Comparison of ENCODE assay signal across 16 cellular contexts in genomic region chr6:52825900-52826459, GRCh38. TPM values are rescaled to one million over a fixed set of nuclear protein-coding genes. Genes with fewer than 3 reads are reported as not detected.
"Had no signal": no experiment of that assay in that cellular context is flagged by ENCODE, and none has a peak within 500 bp of the region (broad histone marks: within the 10 kb centered on the region; RNA-seq: fewer than 3 reads in every experiment).

No MANE protein-coding gene starts in this region.

RNA-seq across cellular contexts. Expression of gene GSTA5, which starts 14.6 kb away (rescaled TPM):
- total RNA-seq: stomach, subcutaneous adipose tissue, suprapubic skin, temporal lobe, testis, thoracic aorta, thyroid gland, tibial nerve, transverse colon, upper lobe of left lung, upper lobe of right lung, ureter, urinary bladder, uterus, vagina had no signal
- polyA plus RNA-seq: stomach, thymus, urinary bladder had no signal

RNA-seq across cellular contexts. Expression of gene GSTA1, which starts 22.4 kb away (rescaled TPM):
- total RNA-seq: subcutaneous adipose tissue, suprapubic skin, temporal lobe, thoracic aorta, tibial nerve, ureter, urinary bladder had no signal
